Comparison of ENCODE assay signal across 20 cellular contexts in the genomic region with DNA sequence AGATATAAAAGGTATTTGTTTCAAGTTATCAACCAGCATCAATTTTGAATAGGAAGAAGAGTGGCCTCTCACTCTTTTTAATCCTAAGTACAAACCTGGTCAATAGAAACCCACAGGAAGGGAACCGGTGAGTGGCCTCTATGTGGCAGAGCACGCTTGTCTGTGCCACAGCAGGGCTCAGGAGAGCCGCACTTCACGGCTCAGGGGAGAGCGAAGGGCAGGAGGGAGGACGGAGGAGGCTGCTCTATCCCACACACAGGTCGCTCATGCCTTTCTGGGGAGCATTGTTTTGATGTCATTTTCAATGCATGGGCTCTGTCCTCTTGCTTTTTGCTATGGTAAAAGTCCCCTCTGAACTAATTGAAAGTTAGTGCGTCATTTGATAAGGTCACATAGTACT. TPM values are rescaled to one million over a fixed set of nuclear protein-coding genes. Genes with fewer than 3 reads are reported as not detected.
"Had no signal": no experiment of that assay in that cellular context is flagged by ENCODE, and none has a peak within 500 bp of the region (broad histone marks: within the 10 kb centered on the region; RNA-seq: fewer than 3 reads in every experiment).

No MANE protein-coding gene starts in this region.

- H3K9me3 Mint-ChIP-seq: activated CD4-positive, alpha-beta T cell treated with anti-CD3 and anti-CD28 coated beads, Interleukin-2, amount 10 ng/mL, durations not matched to agents 24 days and 14 days; activated naive CD8-positive, alpha-beta T cell treated with anti-CD3 and anti-CD28 coated beads, Interleukin-2, amount 50 U/mL, for 24 hours; activated T-helper 1 cell treated with anti-CD3 and anti-CD28 coated beads, Interleukin-12 subunit alpha, Interleukin-12 subunit beta, Interleukin-2, Interleukin-4 antibody, amounts not matched to agents 30 ng/mL and 10 ng/mL and 1 ng/mL, durations not matched to agents 14 hours and 24 hours and 36 hours; natural killer cell; stimulated activated naive CD8-positive, alpha-beta T cell treated with anti-CD3 and anti-CD28 coated beads, Interleukin-15, Interleukin-2, amounts not matched to agents 100 ng/mL and 50 ng/mL, for 24 hours had no signal

- H3K27me3 ChIP-seq: cardiac muscle cell, hepatocyte, sigmoid colon, transverse colon, uterus had no signal

- H3K9ac ChIP-seq: parathyroid adenoma had no signal

- H3K36me3 ChIP-seq: sigmoid colon, transverse colon, uterus had no signal

- H3K4me1 Mint-ChIP-seq: activated CD4-positive, alpha-beta T cell treated with anti-CD3 and anti-CD28 coated beads, Interleukin-2, amount 10 ng/mL, durations not matched to agents 24 days and 14 days; activated naive CD8-positive, alpha-beta T cell treated with anti-CD3 and anti-CD28 coated beads, Interleukin-2, amount 50 U/mL, for 24 hours; natural killer cell had no signal

- DNase-seq: activated CD4-positive, alpha-beta T cell treated with anti-CD3 and anti-CD28 coated beads, Interleukin-2, amount 10 ng/mL, durations not matched to agents 24 days and 14 days; activated CD8-positive, alpha-beta T cell treated with anti-CD3 and anti-CD28 coated beads, Interleukin-2, amount 10 ng/mL, durations not matched to agents 7 days and 5 days; activated gamma-delta T cell; activated naive CD4-positive, alpha-beta T cell treated with anti-CD3 and anti-CD28 coated beads, Interleukin-2, amount 50 U/mL, for 16 hours; activated naive CD8-positive, alpha-beta T cell treated with anti-CD3 and anti-CD28 coated beads, Interleukin-2, amount 50 U/mL, for 24 hours; effector CD4-positive, alpha-beta T cell; kidney glomerular epithelial cell; natural killer cell; nucleus accumbens; sigmoid colon; stimulated activated CD4-positive, alpha-beta T cell treated with anti-CD3 and anti-CD28 coated beads, Interleukin-4, amount 100 ng/mL, for 4 hours; transverse colon; uterus had no signal

- H3K4me3 ChIP-seq: cardiac muscle cell, hepatocyte, sigmoid colon, transverse colon, uterus had no signal

- H3K79me2 ChIP-seq: hepatocyte, parathyroid adenoma had no signal

- H3K27ac Mint-ChIP-seq: activated CD4-positive, alpha-beta T cell treated with anti-CD3 and anti-CD28 coated beads, Interleukin-2, amount 10 ng/mL, durations not matched to agents 24 days and 14 days; activated CD8-positive, alpha-beta T cell treated with anti-CD3 and anti-CD28 coated beads, Interleukin-2, amount 10 ng/mL, durations not matched to agents 7 days and 5 days; activated naive CD8-positive, alpha-beta T cell treated with anti-CD3 and anti-CD28 coated beads, Interleukin-2, amount 50 U/mL, for 24 hours; activated T-helper 1 cell treated with anti-CD3 and anti-CD28 coated beads, Interleukin-12 subunit alpha, Interleukin-12 subunit beta, Interleukin-2, Interleukin-4 antibody, amounts not matched to agents 30 ng/mL and 10 ng/mL and 1 ng/mL, durations not matched to agents 14 hours and 24 hours and 36 hours; natural killer cell; stimulated activated naive CD8-positive, alpha-beta T cell treated with anti-CD3 and anti-CD28 coated beads, Interleukin-15, Interleukin-2, amounts not matched to agents 100 ng/mL and 50 ng/mL, for 24 hours had no signal

- H3K9me3 ChIP-seq: sigmoid colon, transverse colon, uterus had no signal

- H3K4me1 ChIP-seq: parathyroid adenoma, sigmoid colon, transverse colon, uterus had no signal

- ATAC-seq: activated CD4-positive, CD25-positive, alpha-beta regulatory T cell treated with anti-CD3 and anti-CD28 coated beads, Interleukin-2, amount 50 U/mL, for 24 hours; activated CD8-positive, alpha-beta T cell treated with anti-CD3 and anti-CD28 coated beads, Interleukin-2, amount 10 ng/mL, durations not matched to agents 7 days and 5 days; activated naive CD8-positive, alpha-beta T cell treated with anti-CD3 and anti-CD28 coated beads, Interleukin-2, amount 50 U/mL, for 24 hours; natural killer cell had no signal

- H3K4me3 Mint-ChIP-seq: activated CD4-positive, alpha-beta T cell treated with anti-CD3 and anti-CD28 coated beads, Interleukin-2, amount 10 ng/mL, durations not matched to agents 24 days and 14 days; activated CD8-positive, alpha-beta T cell treated with anti-CD3 and anti-CD28 coated beads, Interleukin-2, amount 10 ng/mL, durations not matched to agents 7 days and 5 days; activated naive CD8-positive, alpha-beta T cell treated with anti-CD3 and anti-CD28 coated beads, Interleukin-2, amount 50 U/mL, for 24 hours; activated T-helper 1 cell treated with anti-CD3 and anti-CD28 coated beads, Interleukin-12 subunit alpha, Interleukin-12 subunit beta, Interleukin-2, Interleukin-4 antibody, amounts not matched to agents 30 ng/mL and 10 ng/mL and 1 ng/mL, durations not matched to agents 14 hours and 24 hours and 36 hours; natural killer cell; stimulated activated naive CD8-positive, alpha-beta T cell treated with anti-CD3 and anti-CD28 coated beads, Interleukin-15, Interleukin-2, amounts not matched to agents 100 ng/mL and 50 ng/mL, for 24 hours had no signal

- H2AFZ ChIP-seq: hepatocyte, parathyroid adenoma had no signal

- H3K36me3 Mint-ChIP-seq: natural killer cell had no signal

- H3K27ac ChIP-seq: parathyroid adenoma, transverse colon, uterus, VCaP had no signal

RNA-seq across cellular contexts. Expression of a gene that starts 57.2 kb away (rescaled TPM):
- total RNA-seq: activated CD4-positive, alpha-beta T cell treated with anti-CD3 and anti-CD28 coated beads, Interleukin-2, amount 10 ng/mL, durations not matched to agents 24 days and 14 days; activated T-helper 1 cell treated with anti-CD3 and anti-CD28 coated beads, Interleukin-12 subunit alpha, Interleukin-12 subunit beta, Interleukin-2, Interleukin-4 antibody, amounts not matched to agents 30 ng/mL and 10 ng/mL and 1 ng/mL, durations not matched to agents 14 hours and 24 hours and 36 hours had no signal
